14 cellular contexts compared by ENCODE assay signal in the genomic region with DNA sequence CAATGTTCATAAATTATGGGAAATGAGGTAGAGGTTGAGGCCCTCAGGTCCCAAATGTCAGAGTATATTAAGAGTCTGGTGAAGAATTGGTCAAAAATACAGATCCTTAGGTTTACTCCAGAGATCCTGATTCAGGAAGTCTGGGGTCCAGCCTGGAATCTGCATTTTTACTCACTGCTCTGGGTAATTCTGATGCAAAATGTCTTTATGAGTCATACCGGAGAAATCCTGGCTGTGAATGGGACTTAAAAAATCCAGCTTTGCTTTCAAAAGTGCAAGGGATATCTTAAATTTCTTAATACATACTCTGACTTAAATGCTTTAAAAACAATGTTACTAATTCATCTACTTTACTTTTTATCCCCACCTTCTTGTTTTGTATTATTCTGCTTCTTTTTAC.
DNase-seq lines count a peak whose midpoint lies in the region; TF ChIP-seq lines count a peak whose summit lies in the region.
"Had no signal": no experiment of that assay in that cellular context is flagged by ENCODE, and none has a peak within 500 bp of the region (broad histone marks: within the 10 kb centered on the region; RNA-seq: fewer than 3 reads in every experiment).

No MANE protein-coding gene starts in this region.

- H3K4me3 ChIP-seq in HUES48 (ENCODE audit: low read depth, low read length) = no peak overlapping the region
- no peak overlapping the region for H3K4me3 ChIP-seq in cardiac fibroblast (replicated peaks in 1 of 2; ENCODE audit: low read depth in 2 of 2, low read length in 2 of 2)
- H3K4me3 ChIP-seq in subcutaneous abdominal adipose tissue (ENCODE audit: low read depth in 1 of 5, low read length in 5 of 5) = no peak overlapping the region

- H3K27ac ChIP-seq in HUES48 (ENCODE audit: low read depth, low read length) = peak overlapping the region; percentile 61
- peak overlapping the region; percentile 80 for H3K27ac ChIP-seq in subcutaneous abdominal adipose tissue (ENCODE audit: low read depth, low read length)

- H3K9me3 ChIP-seq in HUES48 (ENCODE audit: control insufficient read depth, insufficient read depth, low read length) = no peaks in the 10 kb centered on the region
- no peaks in the 10 kb centered on the region for H3K9me3 ChIP-seq in subcutaneous abdominal adipose tissue (ENCODE audit: control insufficient read depth in 5 of 5, low read length in 5 of 5)

- H3K4me1 ChIP-seq in HUES48 (ENCODE audit: control insufficient read depth, insufficient read depth, low read length) (peaks cover 49% of the 10 kb centered on the region), subcutaneous abdominal adipose tissue (ENCODE audit: control insufficient read depth in 5 of 5, insufficient read depth in 5 of 5, low read length in 5 of 5) (peaks cover 0 to 67% (median 25%) of the 10 kb centered on the region in 5 donors)

- DNase-seq in cardiac fibroblast (ENCODE audit: low read depth in 2 of 2) = peak; percentile 73 to 80
- DNase-seq in iPS DF 4.7 (ENCODE audit: extremely low read depth, low spot score) = peak; percentile 46
- DNase-seq in A172 (ENCODE audit: low spot score) = no peak
- no peak for DNase-seq in activated effector memory CD4-positive, alpha-beta T cell treated with anti-CD3 and anti-CD28 coated beads, Interleukin-2, amount 50 U/mL, for 16 hours
- no peak for DNase-seq in GDM1 (lab: John Stamatoyannopoulos, UW)
- DNase-seq: activated CD4-positive, alpha-beta T cell treated with anti-CD3 and anti-CD28 coated beads for 48 hours; activated T-cell treated with anti-CD3 and anti-CD28 coated beads, Interleukin-2, amount 50 U/mL, for 1 hour; CD8-positive, alpha-beta memory T cell; GOT3; NCI-H2081; NCI-H82; stimulated activated naive CD4-positive, alpha-beta T cell had no signal

- no peak for TF ChIP-seq CTCF in cardiac fibroblast (IDR thresholded peaks at IDR 0.05; ENCODE audit: low read depth, low read length)

- H3K36me3 ChIP-seq in HUES48 (ENCODE audit: control insufficient read depth, insufficient read depth, low read length) (peaks cover 97% of the 10 kb centered on the region), subcutaneous abdominal adipose tissue (ENCODE audit: control insufficient read depth in 5 of 5, insufficient read depth in 5 of 5, low read length in 5 of 5) (peaks cover 33 to 77% (median 53%) of the 10 kb centered on the region in 5 donors)

- no peak overlapping the region for H3K9ac ChIP-seq in HUES48 (ENCODE audit: low read depth, low read length)
- no peak overlapping the region for H3K9ac ChIP-seq in subcutaneous abdominal adipose tissue (ENCODE audit: low read length in 5 of 5)

- no peaks in the 10 kb centered on the region for H3K27me3 ChIP-seq in HUES48 (ENCODE audit: control insufficient read depth, insufficient read depth, low read length)
- no peaks in the 10 kb centered on the region for H3K27me3 ChIP-seq in subcutaneous abdominal adipose tissue (ENCODE audit: control insufficient read depth in 5 of 5, insufficient read depth in 4 of 5, low read length in 5 of 5)

Comparison
In these comparisons a context has a peak if more than half of its experiments do, and no peak if none do; other contexts are left out.
1. DNase-seq: peak in cardiac fibroblast (2 of 2) and iPS DF 4.7 (single experiment); none in A172 (single experiment), activated effector memory CD4-positive, alpha-beta T cell treated with anti-CD3 and anti-CD28 coated beads, Interleukin-2, amount 50 U/mL, for 16 hours (single experiment) and GDM1 (single experiment).